Comparison of ENCODE assay signal across 9 cellular contexts in the genomic region with DNA sequence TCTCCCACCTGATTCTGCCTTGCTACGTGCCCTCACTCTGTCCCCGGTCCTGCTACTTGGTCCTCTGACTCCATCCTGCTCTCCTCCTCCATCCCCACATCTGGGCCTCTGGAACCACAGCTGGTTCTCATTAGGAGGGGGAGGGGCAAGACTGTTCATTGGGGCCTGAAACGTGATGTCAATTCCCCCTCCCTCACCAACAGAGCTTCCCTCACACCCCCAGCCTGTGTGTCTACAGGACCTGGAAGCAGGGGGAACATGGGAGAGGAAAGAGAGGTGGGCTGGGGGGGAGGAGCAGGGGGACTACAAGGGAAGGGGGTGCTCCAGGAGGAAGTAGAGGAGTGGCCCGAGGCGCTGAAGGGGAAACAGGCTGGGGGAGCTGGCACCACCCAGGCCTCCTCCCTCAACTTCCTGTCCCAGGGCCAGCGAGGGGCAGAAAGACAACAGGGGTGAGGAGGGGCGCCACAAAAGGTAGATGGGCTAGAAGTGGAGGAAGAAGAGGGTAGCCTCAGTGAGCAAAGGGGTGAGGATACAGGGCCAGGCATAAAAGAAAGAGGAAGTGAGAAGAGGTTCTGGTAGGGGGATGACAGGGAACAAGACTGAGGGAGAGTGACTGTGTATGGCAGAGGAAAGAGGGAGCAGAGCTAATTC. TPM values are rescaled to one million over a fixed set of nuclear protein-coding genes. Genes with fewer than 3 reads are reported as not detected.
DNase-seq lines count a peak whose midpoint lies in the region; ATAC-seq and TF ChIP-seq lines count a peak whose summit lies in the region.
"Had no signal": no experiment of that assay in that cellular context is flagged by ENCODE, and none has a peak within 500 bp of the region (broad histone marks: within the 10 kb centered on the region; RNA-seq: fewer than 3 reads in every experiment).

No MANE protein-coding gene starts in this region.

- no peaks in the 10 kb centered on the region for H3K23me2 ChIP-seq in H9 (ENCODE audit: insufficient read length, low read depth, low read length, poor library complexity, severe bottlenecking)

- no peaks in the 10 kb centered on the region for H3K79me1 ChIP-seq in H9 (ENCODE audit: insufficient read depth, low read depth, low read length, poor library complexity, severe bottlenecking)

- no peaks in the 10 kb centered on the region for H3K4me1 ChIP-seq in iPS-20b (ENCODE audit: insufficient read depth, low read length)
- H3K4me1 ChIP-seq in thyroid gland = peaks cover 0 to 16% of the 10 kb centered on the region in 2 donors
- peaks cover 2% of the 10 kb centered on the region; the same call in 1 of the 2 replicates for H3K4me1 ChIP-seq in H9 (ENCODE audit: insufficient read depth, low read length)

- H4K20me1 ChIP-seq in H9 (ENCODE audit: control insufficient read depth, insufficient read depth, insufficient read length) = no peaks in the 10 kb centered on the region

- intact Hi-C loops in CD4-positive, alpha-beta T cell (cut with DNase I, micrococcal nuclease) = no loop called here
- intact Hi-C loops in activated CD4-positive, alpha-beta memory T cell treated with anti-CD3 and anti-CD28 coated beads for 36 hours (cut with micrococcal nuclease) = loop anchor here (2.0 kb wide), 2 partner anchors 20 to 28 kb away; partner anchors contain the start of gene TPP1
- intact Hi-C loops in thyroid gland (cut with DNase I) = no loop called here

- H3K27me3 Mint-ChIP-seq in CD4-positive, alpha-beta T cell = no peaks in the 10 kb centered on the region
- no peaks in the 10 kb centered on the region for H3K27me3 Mint-ChIP-seq in activated CD4-positive, alpha-beta memory T cell treated with anti-CD3 and anti-CD28 coated beads for 36 hours
- H3K27me3 Mint-ChIP-seq in H9 (ENCODE audit: low read depth) = 0 out of 2 replicates have a peak, but pooled peaks cover 2% of the 10 kb centered on the region

- H3K9ac ChIP-seq in iPS-20b (ENCODE audit: low read depth, low read length) = peak overlapping the region; percentile 6; the same call in 1 of the 2 replicates
- H3K9ac ChIP-seq in H9 (ENCODE audit: extremely low read depth, insufficient read length, low read length) = no peak overlapping the region

- peak overlapping the region; percentile 72 for H3K27ac ChIP-seq in CD4-positive, alpha-beta T cell (ENCODE audit: low read depth, low read length)
- no peak overlapping the region for H3K27ac ChIP-seq in iPS-20b (ENCODE audit: low read length)
- H3K27ac ChIP-seq in thyroid gland = peak overlapping the region in 2 of 3 donors; percentile 42 to 68
- no peak overlapping the region for H3K27ac ChIP-seq in H9 (ENCODE audit: insufficient read length, low read depth, low read length)
- H3K27ac ChIP-seq: epithelial cell of prostate had no signal

- no peak for TF ChIP-seq POLR2A in thyroid gland (IDR thresholded peaks at IDR 0.05)

- H3K9me3 Mint-ChIP-seq in CD4-positive, alpha-beta T cell = no peaks in the 10 kb centered on the region
- no peaks in the 10 kb centered on the region for H3K9me3 Mint-ChIP-seq in activated CD4-positive, alpha-beta memory T cell treated with anti-CD3 and anti-CD28 coated beads for 36 hours
- H3K9me3 Mint-ChIP-seq in H9 = no peaks in the 10 kb centered on the region

- H3K23ac ChIP-seq in H9 (ENCODE audit: insufficient read length, low read depth, low read length) = no peak overlapping the region

- peak; percentile 70 for ATAC-seq in CD4-positive, alpha-beta T cell (ENCODE audit: poor library complexity)
- ATAC-seq in GM19372 (IDR thresholded peaks at IDR 0.05; ENCODE audit: low read depth, unreplicated experiment) (peak; percentile 88), HG03342 (IDR thresholded peaks at IDR 0.05; ENCODE audit: unreplicated experiment) (peak; percentile 96)

- no peak overlapping the region for H4K5ac ChIP-seq in H9 (ENCODE audit: insufficient read length, low read depth, low read length)

- no peak overlapping the region for H2BK15ac ChIP-seq in H9 (ENCODE audit: low read depth, low read length)

- H3T11ph ChIP-seq in H9 (ENCODE audit: low read length) = no peak overlapping the region

- no peak overlapping the region for H4K8ac ChIP-seq in H9 (replicated peaks; ENCODE audit: insufficient read length, low read depth, low read length)

- H3K4me1 Mint-ChIP-seq in CD4-positive, alpha-beta T cell (ENCODE audit: low read depth) = no peaks in the 10 kb centered on the region
- no peaks in the 10 kb centered on the region for H3K4me1 Mint-ChIP-seq in activated CD4-positive, alpha-beta memory T cell treated with anti-CD3 and anti-CD28 coated beads for 36 hours (ENCODE audit: low read depth)
- H3K4me1 Mint-ChIP-seq in H9 = no peaks in the 10 kb centered on the region

- no peaks in the 10 kb centered on the region for H3K79me2 ChIP-seq in H9 (ENCODE audit: insufficient read depth, low read length)

- 44 to 52% methylated on average over 7 of the region's 7 CpGs for WGBS in thyroid gland, 2 donors
- WGBS in H9 (ENCODE audit: extremely low coverage, insufficient read length, low lambda C conversion rate) = no CpG with 5 or more reads among the region's 7 CpGs

- no peak overlapping the region for H3K27ac Mint-ChIP-seq in CD4-positive, alpha-beta T cell
- H3K27ac Mint-ChIP-seq in activated CD4-positive, alpha-beta memory T cell treated with anti-CD3 and anti-CD28 coated beads for 36 hours = no peak overlapping the region
- H3K27ac Mint-ChIP-seq in H9 = no peak overlapping the region

- no peaks in the 10 kb centered on the region for H3K27me3 ChIP-seq in CD4-positive, alpha-beta T cell (ENCODE audit: control insufficient read depth, insufficient read depth, low read length)
- H3K27me3 ChIP-seq in iPS-20b (ENCODE audit: insufficient read depth, low read length) (no peaks in the 10 kb centered on the region), thyroid gland (no peaks in the 10 kb centered on the region), H9 (ENCODE audit: insufficient read depth, low read length) (0 out of 2 replicates have a peak, but pooled peaks cover 1% of the 10 kb centered on the region)

- no peak overlapping the region for H2BK5ac ChIP-seq in H9 (ENCODE audit: insufficient read length, low read length)

- peak in 5 of 10 experiments; percentile 18 to 48 (median 23) for DNase-seq in CD4-positive, alpha-beta T cell
- DNase-seq in activated CD4-positive, alpha-beta memory T cell treated with anti-CD3 and anti-CD28 coated beads for 36 hours = peak; percentile 49
- DNase-seq in thyroid gland (no peak), ecto neural progenitor cell (ENCODE audit: low spot score) (no peak), H9 (no peak)

- no peak overlapping the region for H4K91ac ChIP-seq in H9 (ENCODE audit: insufficient read length, low read depth, low read length)

- no peak overlapping the region for H2AK5ac ChIP-seq in H9 (ENCODE audit: insufficient read length, low read length)

- H3K4ac ChIP-seq in H9 (ENCODE audit: low read depth, low read length) = no peak overlapping the region

- POLR2A ChIA-PET in CD4-positive, alpha-beta T cell (lab: Charles Lee) = interaction anchor here (0.8 to 5.1 kb wide), 10 partner anchors 8 to 165 kb away, joined by 3 to 41 read pairs (median 6); partner anchors contain the start of genes ARFIP2, DCHS1, MRPL17 and TAF10
- POLR2A ChIA-PET in activated CD4-positive, alpha-beta memory T cell treated with anti-CD3 and anti-CD28 coated beads for 36 hours (lab: Charles Lee) = interaction anchor here (0.6 to 1.6 kb wide), 7 partner anchors 21 to 47 kb away, joined by 3 to 4 read pairs (median 3); partner anchors contain the start of gene MRPL17

- no peak overlapping the region for H2BK120ac ChIP-seq in H9 (ENCODE audit: low read depth, low read length, poor library complexity, severe bottlenecking)

- no peak overlapping the region for H2AFZ ChIP-seq in H9 (ENCODE audit: low read length)

- H3K4me3 Mint-ChIP-seq in CD4-positive, alpha-beta T cell = no peak overlapping the region
- H3K4me3 Mint-ChIP-seq in activated CD4-positive, alpha-beta memory T cell treated with anti-CD3 and anti-CD28 coated beads for 36 hours = no peak overlapping the region
- H3K4me3 Mint-ChIP-seq in H9 = no peak overlapping the region

- no peak overlapping the region for H3K56ac ChIP-seq in H9 (ENCODE audit: insufficient read length, low read depth, low read length)

- H3K4me2 ChIP-seq in H9 (ENCODE audit: insufficient read depth, insufficient read length, low read length) = no peak overlapping the region

- no peaks in the 10 kb centered on the region for H3K36me3 Mint-ChIP-seq in CD4-positive, alpha-beta T cell (ENCODE audit: low read depth)
- H3K36me3 Mint-ChIP-seq in activated CD4-positive, alpha-beta memory T cell treated with anti-CD3 and anti-CD28 coated beads for 36 hours = no peaks in the 10 kb centered on the region
- H3K36me3 Mint-ChIP-seq in H9 (ENCODE audit: insufficient read depth in 1 of 3, low read depth in 3 of 3) = no peaks in the 10 kb centered on the region

- H3K18ac ChIP-seq in H9 (ENCODE audit: insufficient read length, low read depth, low read length) = no peak overlapping the region

- H3K14ac ChIP-seq in H9 (ENCODE audit: insufficient read depth, low read length) = no peak overlapping the region

- H3K9me3 ChIP-seq in CD4-positive, alpha-beta T cell (ENCODE audit: control insufficient read depth, low read length) = no peaks in the 10 kb centered on the region
- no peaks in the 10 kb centered on the region for H3K9me3 ChIP-seq in iPS-20b (ENCODE audit: insufficient read depth, low read depth, low read length)
- H3K9me3 ChIP-seq in thyroid gland = no peaks in the 10 kb centered on the region
- no peaks in the 10 kb centered on the region for H3K9me3 ChIP-seq in H9 (ENCODE audit: control insufficient read depth, low read depth, low read length)

- H3K36me3 ChIP-seq in iPS-20b (ENCODE audit: insufficient read depth, low read depth, low read length) (no peaks in the 10 kb centered on the region), thyroid gland (no peaks in the 10 kb centered on the region)

- CTCF ChIA-PET in CD4-positive, alpha-beta T cell (lab: Charles Lee) = interaction anchor here (0.7 to 1.7 kb wide), 3 partner anchors 21 to 203 kb away, joined by 3 to 5 read pairs (median 3); partner anchors contain the start of gene TAF10
- CTCF ChIA-PET in activated CD4-positive, alpha-beta memory T cell treated with anti-CD3 and anti-CD28 coated beads for 36 hours (lab: Charles Lee) = interaction anchor here (0.8 to 2.2 kb wide), 5 partner anchors 21 to 60 kb away, joined by 3 to 8 read pairs (median 4); partner anchors contain the start of genes MRPL17 and TAF10

- no peak for TF ChIP-seq CTCF in CD4-positive, alpha-beta T cell (IDR thresholded peaks at IDR 0.05)
- TF ChIP-seq CTCF in thyroid gland (IDR thresholded peaks at IDR 0.05) (no peak), H9 (conservative IDR thresholded peaks at IDR 0.05) (no peak)

- H3K4me3 ChIP-seq in iPS-20b (ENCODE audit: low read length) (no peak overlapping the region), thyroid gland (replicated peaks in 1 of 3) (no peak overlapping the region)

- no peak overlapping the region for H2BK12ac ChIP-seq in H9 (ENCODE audit: insufficient read length, low read depth, low read length)

- no peak overlapping the region for H2BK20ac ChIP-seq in H9 (ENCODE audit: low read depth, low read length, poor library complexity, severe bottlenecking)

RNA-seq across cellular contexts. Expression of gene DCHS1, which starts 8.9 kb away (rescaled TPM):
- total RNA-seq in CD4-positive, alpha-beta T cell = 1 to 10 TPM; 9.7 TPM
- total RNA-seq in activated CD4-positive, alpha-beta memory T cell treated with anti-CD3 and anti-CD28 coated beads for 36 hours = under 1 TPM; 0.80 to 0.90 TPM
- 10 to 100 TPM in 1 of 4 donors, 1 to 10 TPM in 3; 5.6 to 14.4 (median 9.6) TPM for total RNA-seq in thyroid gland
- total RNA-seq in H9 (2021) = 12.2 and 12.5 TPM in 2 replicates

RNA-seq across cellular contexts. Expression of gene TPP1, which starts 27.5 kb away (rescaled TPM):
- 10 to 100 TPM; 29.7 to 34.4 TPM for total RNA-seq in CD4-positive, alpha-beta T cell
- total RNA-seq in activated CD4-positive, alpha-beta memory T cell treated with anti-CD3 and anti-CD28 coated beads for 36 hours = 10 to 100 TPM; 53.2 to 56.6 TPM
- total RNA-seq in thyroid gland (10 to 100 TPM; 51.3 to 97.3 (median 69.1) TPM), H9 (2021) (37.2 and 37.5 TPM in 2 replicates)

RNA-seq across cellular contexts. Expression of gene TAF10, which starts 34.7 kb away (rescaled TPM):
- 100 to 1,000 TPM; 154 to 164 TPM for total RNA-seq in CD4-positive, alpha-beta T cell
- total RNA-seq in activated CD4-positive, alpha-beta memory T cell treated with anti-CD3 and anti-CD28 coated beads for 36 hours = 100 to 1,000 TPM; 158 to 165 TPM
- 100 to 1,000 TPM in 3 of 4 donors, 10 to 100 TPM in 1; 96.6 to 113 (median 108) TPM for total RNA-seq in thyroid gland
- 198 and 207 TPM in 2 replicates for total RNA-seq in H9 (2021)

RNA-seq across cellular contexts. Expression of gene MRPL17, which starts 36.4 kb away (rescaled TPM):
- total RNA-seq in CD4-positive, alpha-beta T cell = 10 to 100 TPM; 12.3 to 14.2 TPM
- 100 to 1,000 TPM in 1 of 2 experiments, 10 to 100 TPM in 1; 98.5 to 102 TPM for total RNA-seq in activated CD4-positive, alpha-beta memory T cell treated with anti-CD3 and anti-CD28 coated beads for 36 hours
- total RNA-seq in thyroid gland = 100 to 1,000 TPM in 2 of 4 donors, 10 to 100 TPM in 2; 37.8 to 579 (median 144) TPM
- 75.5 and 85.3 TPM in 2 replicates for total RNA-seq in H9 (2021)

RNA-seq across cellular contexts. Expression of gene ILK, which starts 43.2 kb away (rescaled TPM):
- 10 to 100 TPM; 19.2 to 21.0 TPM for total RNA-seq in CD4-positive, alpha-beta T cell
- total RNA-seq in activated CD4-positive, alpha-beta memory T cell treated with anti-CD3 and anti-CD28 coated beads for 36 hours = 10 to 100 TPM; 89.2 to 95.8 TPM
- total RNA-seq in thyroid gland = 100 to 1,000 TPM; 101 to 144 (median 121) TPM
- total RNA-seq in H9 (2021) = 96.2 and 100 TPM in 2 replicates

Comparison
In these comparisons a context has a peak if more than half of its experiments do, and no peak if none do; other contexts are left out.
1. H3K27ac ChIP-seq: peak in CD4-positive, alpha-beta T cell (single experiment) and thyroid gland (2 of 3); none in iPS-20b (single experiment) and H9 (single experiment).
2. Peak in every context shown above with its lines, with median percentiles within 50 percentile points of each other: ATAC-seq.